In genomic region chr6:3413612-3414011, GRCh38 we compare ENCODE assay signal across 22 cellular contexts.
"Had no signal": no experiment of that assay in that cellular context is flagged by ENCODE, and none has a peak within 500 bp of the region (broad histone marks: within the 10 kb centered on the region; RNA-seq: fewer than 3 reads in every experiment).

No MANE protein-coding gene starts in this region.

- H3K27ac ChIP-seq: epithelial cell of prostate, gastrocnemius medialis, neutrophil, pancreas, suprapubic skin, vagina had no signal

- DNase-seq: cerebellar nuclear complex; cortex of kidney; dorsolateral prefrontal cortex; effector CD4-positive, alpha-beta T cell; foreskin fibroblast; gastrocnemius medialis; heart left ventricle; hippocampal formation; mucosa of descending colon; naive B cell; pancreas; retina; stimulated activated CD4-positive, alpha-beta T cell treated with anti-CD3 and anti-CD28 coated beads, Interleukin-15, amount 100 ng/mL, for 24 hours; stimulated activated CD4-positive, alpha-beta T cell treated with anti-CD3 and anti-CD28 coated beads, Interleukin-2, amount 100 ng/mL, for 48 hours; stimulated activated naive B cell treated with anti-CD40 and anti-IgM and Interleukin-4, amounts not matched to agents 10 μg/mL and 1 μg/mL and 100 μg/mL, for 72 hours; transverse colon had no signal

- H3K4me1 ChIP-seq: heart left ventricle had no signal

- H3K4me3 ChIP-seq: dorsolateral prefrontal cortex, gastrocnemius medialis, heart left ventricle, mucosa of descending colon, pancreas, suprapubic skin, transverse colon, vagina had no signal

- H3K9me3 ChIP-seq: gastrocnemius medialis, mucosa of descending colon, neutrophil, pancreas, suprapubic skin, transverse colon, vagina had no signal

- H3K36me3 ChIP-seq: gastrocnemius medialis, heart left ventricle, neutrophil, pancreas, suprapubic skin, transverse colon, vagina had no signal

- ATAC-seq: esophagus mucosa; gastrocnemius medialis; heart left ventricle; mucosa of descending colon; pancreas; sciatic nerve; stimulated activated naive B cell treated with anti-CD40 and anti-IgM and Interleukin-4, amounts not matched to agents 10 μg/mL and 1 μg/mL and 100 μg/mL, for 72 hours had no signal

- H3K27me3 ChIP-seq: dorsolateral prefrontal cortex, gastrocnemius medialis, heart left ventricle, pancreas, suprapubic skin, transverse colon, vagina had no signal
